Comparison of ENCODE assay signal across 20 cellular contexts in the genomic region with DNA sequence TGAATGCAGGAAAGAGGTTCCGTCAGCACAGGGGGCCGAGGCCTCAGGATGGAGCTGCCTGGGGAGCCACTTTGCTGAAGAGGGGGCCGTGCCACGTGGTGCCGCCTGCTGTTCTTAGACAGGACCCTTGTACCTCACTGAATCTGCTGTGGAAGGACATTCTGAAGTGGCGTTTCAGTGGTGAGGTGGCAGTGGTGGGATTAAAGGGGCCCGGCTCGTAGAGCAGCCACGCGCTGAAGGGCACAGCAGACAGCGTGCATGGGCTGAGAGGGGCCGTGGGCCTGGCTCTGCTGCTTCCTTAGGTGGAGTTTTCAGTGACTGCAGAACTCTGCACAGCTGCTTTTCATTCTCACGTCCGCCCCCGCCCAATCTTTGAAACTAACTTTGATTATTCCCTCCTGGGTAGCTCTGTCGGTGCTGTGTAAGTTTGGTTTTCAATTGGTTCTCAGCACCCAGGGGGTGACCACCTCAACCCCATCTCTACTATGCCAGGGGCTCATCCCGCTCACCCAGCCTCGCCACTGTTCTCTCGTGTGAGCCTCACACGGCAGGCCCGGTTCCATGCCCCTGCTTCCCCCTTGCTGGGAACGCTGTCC.
A peak's percentile ranks its signal among the peaks of the same experiment; 100 is the strongest.
DNase-seq lines count a peak whose midpoint lies in the region; ATAC-seq and TF ChIP-seq lines count a peak whose summit lies in the region.
"Had no signal": no experiment of that assay in that cellular context is flagged by ENCODE, and none has a peak within 500 bp of the region (broad histone marks: within the 10 kb centered on the region; RNA-seq: fewer than 3 reads in every experiment).

No MANE protein-coding gene starts in this region.

- H2AFZ ChIP-seq in GM23338, result no peak overlapping the region
- H2AFZ ChIP-seq: hepatocyte had no signal

- H3F3A ChIP-seq in GM23338 (replicated peaks; ENCODE audit: low read depth), result no peaks in the 10 kb centered on the region

- peaks cover 53% of the 10 kb centered on the region for H3K36me3 Mint-ChIP-seq in GM23338 (ENCODE audit: low read depth)
- H3K36me3 Mint-ChIP-seq in activated B cell treated with CpG ODN at 0.5 μM for 24 hours (ENCODE audit: low read depth), result peaks cover 92% of the 10 kb centered on the region
- H3K36me3 Mint-ChIP-seq in naive B cell, result peaks cover 50% of the 10 kb centered on the region in 2 donors

- H3K9me3 Mint-ChIP-seq in GM23338 (no peaks in the 10 kb centered on the region), activated B cell treated with CpG ODN at 0.5 μM for 24 hours (no peaks in the 10 kb centered on the region), naive B cell (peaks cover 0 to 1% (median 0%) of the 10 kb centered on the region in 7 donors)
- H3K9me3 Mint-ChIP-seq: activated CD8-positive, alpha-beta T cell treated with anti-CD3 and anti-CD28 coated beads for 36 hours; natural killer cell had no signal

- H3K4me3 ChIP-seq in GM23338, result no peak overlapping the region
- H3K4me3 ChIP-seq: hepatocyte had no signal

- H3K4me3 Mint-ChIP-seq in GM23338, result no peak overlapping the region
- H3K4me3 Mint-ChIP-seq in activated B cell treated with CpG ODN at 0.5 μM for 24 hours, result peak overlapping the region; percentile 13
- peak overlapping the region in 5 of 8 donors; percentile 74 to 89 (median 79) for H3K4me3 Mint-ChIP-seq in naive B cell
- H3K4me3 Mint-ChIP-seq: activated CD8-positive, alpha-beta T cell treated with anti-CD3 and anti-CD28 coated beads for 36 hours; activated naive CD8-positive, alpha-beta T cell; natural killer cell had no signal

- H3K9me2 ChIP-seq in GM23338 (ENCODE audit: insufficient read depth), result no peaks in the 10 kb centered on the region

- H3K27me3 Mint-ChIP-seq in GM23338 (ENCODE audit: insufficient read depth, low read depth, poor library complexity) (peaks cover 7% of the 10 kb centered on the region), activated B cell treated with CpG ODN at 0.5 μM for 24 hours (no peaks in the 10 kb centered on the region), naive B cell (peaks cover 0 to 9% (median 0%) of the 10 kb centered on the region in 3 donors)
- H3K27me3 Mint-ChIP-seq: activated CD8-positive, alpha-beta T cell treated with anti-CD3 and anti-CD28 coated beads for 36 hours; activated naive CD8-positive, alpha-beta T cell had no signal

- POLR2A ChIA-PET in activated B cell treated with CpG ODN at 0.5 μM for 24 hours (lab: Charles Lee), result interaction anchor here (0.8 to 3.3 kb wide), 2 partner anchors 70 to 71 kb away, joined by 3 to 35 read pairs; a partner anchor contains a TSS

- H3K36me3 ChIP-seq in GM23338 (ENCODE audit: insufficient read depth), result peaks cover 24% of the 10 kb centered on the region

- ATAC-seq in GM23338, result no peak
- no peak for ATAC-seq in activated B cell treated with CpG ODN at 0.5 μM for 24 hours (ENCODE audit: low read depth)
- no peak for ATAC-seq in naive B cell (ENCODE audit: low read depth in 2 of 2)
- ATAC-seq: activated CD8-positive, alpha-beta T cell treated with anti-CD3 and anti-CD28 coated beads for 36 hours; natural killer cell had no signal

- CTCF ChIA-PET in activated B cell treated with CpG ODN at 0.5 μM for 24 hours (lab: Charles Lee), result interaction anchor here (0.6 to 1.8 kb wide), 2 partner anchors 39 to 122 kb away, joined by 3 to 6 read pairs; no protein-coding TSS in a partner anchor

- no peaks in the 10 kb centered on the region for H3K79me2 ChIP-seq in GM23338 (replicated peaks; ENCODE audit: insufficient read depth)
- H3K79me2 ChIP-seq: hepatocyte had no signal

- H3K4me2 ChIP-seq in GM23338, result no peak overlapping the region
- H3K4me2 ChIP-seq: hepatocyte had no signal

- intact Hi-C loops in activated B cell treated with CpG ODN at 0.5 μM for 24 hours (cut with micrococcal nuclease), result no loop called here

- no peaks in the 10 kb centered on the region for H3K27me3 ChIP-seq in GM23338 (ENCODE audit: insufficient read depth)
- H3K27me3 ChIP-seq: BE2C, hepatocyte had no signal

- no peaks in the 10 kb centered on the region for H3K4me1 ChIP-seq in GM23338 (ENCODE audit: insufficient read depth)

- H3K27ac Mint-ChIP-seq in GM23338 (peak overlapping the region; percentile 68; the same call in 1 of the 2 replicates), activated B cell treated with CpG ODN at 0.5 μM for 24 hours (no peak overlapping the region), naive B cell (no peak overlapping the region)
- H3K27ac Mint-ChIP-seq: activated CD8-positive, alpha-beta T cell treated with anti-CD3 and anti-CD28 coated beads for 36 hours; activated naive CD8-positive, alpha-beta T cell had no signal

- H3K4me1 Mint-ChIP-seq in GM23338 (peaks cover 7% of the 10 kb centered on the region; the same call in 2 of the 3 replicates), activated B cell treated with CpG ODN at 0.5 μM for 24 hours (peaks cover 50% of the 10 kb centered on the region), naive B cell (peaks cover 40 to 58% (median 42%) of the 10 kb centered on the region in 3 donors)

- no peaks in the 10 kb centered on the region for H4K20me1 ChIP-seq in GM23338 (replicated peaks; ENCODE audit: insufficient read depth)

- in situ Hi-C loops in KBM-7 (cut with MboI; ENCODE audit: low pct_unique_long_range_greater_than_20kb, low sequenced_read_pairs), result no loop called here

- H3K27ac ChIP-seq in GM23338 (ENCODE audit: low read depth), result no peak overlapping the region
- peak overlapping the region; percentile 85 for H3K27ac ChIP-seq in substantia nigra (ENCODE audit: low read depth, low read length, poor library complexity, severe bottlenecking)
- H3K27ac ChIP-seq: hepatocyte, WERI-Rb-1 had no signal

- DNase-seq in GM23338 (ENCODE audit: low spot score) (no peak), activated B cell treated with CpG ODN at 0.5 μM for 24 hours (no peak), naive B cell (no peak), substantia nigra (lab: John Stamatoyannopoulos, UW) (no peak), NCI-H2171 treated with DMSO at 0.1 percent for 48 hours (lab: John Stamatoyannopoulos, UW) (no peak), KBM-7 (no peak), NCI-H526 (lab: John Stamatoyannopoulos, UW) (no peak)
- DNase-seq: activated CD8-positive, alpha-beta T cell treated with anti-CD3 and anti-CD28 coated beads for 36 hours; activated T-cell treated with anti-CD3 and anti-CD28 coated beads, Interleukin-2, amount 50 U/mL, for 48 hours; BE2C; cortex of kidney; H7; Kasumi-1; mesendoderm; natural killer cell; NCI-H1105 treated with DMSO at 0.1 percent for 48 hours; T-helper 2 cell; WERI-Rb-1 had no signal

- no peak for TF ChIP-seq CTCF in GM23338 (conservative IDR thresholded peaks at IDR 0.05; ENCODE audit: low read depth in 2 of 2)
- TF ChIP-seq CTCF in activated B cell treated with CpG ODN at 0.5 μM for 24 hours (IDR thresholded peaks at IDR 0.05), result no peak

TF ChIP-seq in GM23338, 12 proteins besides CTCF, POLR2A, EP300 and RAD21:
- no peak for TF ChIP-seq ZNF114 (CRISPR knock-in tag; IDR thresholded peaks at IDR 0.05)
- TF ChIP-seq, protein P1, sequence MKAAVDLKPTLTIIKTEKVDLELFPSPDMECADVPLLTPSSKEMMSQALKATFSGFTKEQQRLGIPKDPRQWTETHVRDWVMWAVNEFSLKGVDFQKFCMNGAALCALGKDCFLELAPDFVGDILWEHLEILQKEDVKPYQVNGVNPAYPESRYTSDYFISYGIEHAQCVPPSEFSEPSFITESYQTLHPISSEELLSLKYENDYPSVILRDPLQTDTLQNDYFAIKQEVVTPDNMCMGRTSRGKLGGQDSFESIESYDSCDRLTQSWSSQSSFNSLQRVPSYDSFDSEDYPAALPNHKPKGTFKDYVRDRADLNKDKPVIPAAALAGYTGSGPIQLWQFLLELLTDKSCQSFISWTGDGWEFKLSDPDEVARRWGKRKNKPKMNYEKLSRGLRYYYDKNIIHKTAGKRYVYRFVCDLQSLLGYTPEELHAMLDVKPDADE (IDR thresholded peaks at IDR 0.05), result no peak
- no peak for TF ChIP-seq EZH2 (IDR thresholded peaks at IDR 0.05; ENCODE audit: low read depth, unreplicated experiment)
- TF ChIP-seq POLR2AphosphoS5 (IDR thresholded peaks at IDR 0.05; ENCODE audit: low read depth), result no peak
- no peak for TF ChIP-seq STAT1 (IDR thresholded peaks at IDR 0.05; ENCODE audit: unreplicated experiment)
- no peak for TF ChIP-seq CREB1 (CRISPR knock-in tag; IDR thresholded peaks at IDR 0.05; ENCODE audit: low read depth)
- TF ChIP-seq JUNB (IDR thresholded peaks at IDR 0.05; ENCODE audit: unreplicated experiment), result no peak
- no peak for TF ChIP-seq ZNF331 (CRISPR knock-in tag; IDR thresholded peaks at IDR 0.05; ENCODE audit: low read depth)
- TF ChIP-seq NANOG (IDR thresholded peaks at IDR 0.05; ENCODE audit: borderline replicate concordance), result no peak
